16 cellular contexts compared by ENCODE assay signal in the genomic region with DNA sequence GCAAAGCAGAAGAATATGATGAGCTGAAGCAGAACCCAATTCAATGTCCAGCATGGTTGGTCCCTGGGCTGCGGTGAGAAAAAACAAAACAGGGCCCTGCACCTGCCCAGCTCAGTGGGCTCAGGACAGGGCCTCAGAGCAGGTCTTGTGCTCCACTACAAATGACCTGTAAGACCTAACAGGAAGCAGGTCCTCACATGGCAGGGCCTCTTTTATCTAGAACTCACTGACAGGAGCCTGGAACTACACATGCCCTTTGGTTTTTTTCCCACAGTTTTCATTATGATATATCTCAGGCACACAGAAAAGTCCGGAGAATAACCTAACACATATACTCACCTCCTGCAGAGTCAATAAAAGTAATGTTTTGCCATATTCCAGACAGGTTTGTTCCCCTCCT. TPM values are rescaled to one million over a fixed set of nuclear protein-coding genes. Genes with fewer than 3 reads are reported as not detected.
A peak's percentile ranks its signal among the peaks of the same experiment; 100 is the strongest.
DNase-seq lines count a peak whose midpoint lies in the region; ATAC-seq and TF ChIP-seq lines count a peak whose summit lies in the region.
"Had no signal": no experiment of that assay in that cellular context is flagged by ENCODE, and none has a peak within 500 bp of the region (broad histone marks: within the 10 kb centered on the region; RNA-seq: fewer than 3 reads in every experiment).

No MANE protein-coding gene starts in this region.

- H3K36me3 Mint-ChIP-seq in CD4-positive, CD25-positive, alpha-beta regulatory T cell: peaks cover 40% of the 10 kb centered on the region
- H3K36me3 Mint-ChIP-seq in IgD-negative memory B cell (peaks cover 3% of the 10 kb centered on the region), glutamatergic neuron (ENCODE audit: unreplicated experiment) (peaks cover 6% of the 10 kb centered on the region)

- intact Hi-C loops in sigmoid colon (cut with DNase I): loop anchor here (2.0 to 10.0 kb wide), 2 partner anchors 23 to 227 kb away; a partner anchor contains a TSS

- H3K4me1 ChIP-seq in CD4-positive, CD25-positive, alpha-beta regulatory T cell (ENCODE audit: control insufficient read depth, insufficient read depth, low read length, poor library complexity, severe bottlenecking): peaks cover 15% of the 10 kb centered on the region
- H3K4me1 ChIP-seq in sigmoid colon (peaks cover 0 to 79% (median 64%) of the 10 kb centered on the region in 4 donors), BE2C (peaks cover 20% of the 10 kb centered on the region)

- no peaks in the 10 kb centered on the region for H3K27me3 Mint-ChIP-seq in CD4-positive, CD25-positive, alpha-beta regulatory T cell
- H3K27me3 Mint-ChIP-seq in IgD-negative memory B cell (no peaks in the 10 kb centered on the region), glutamatergic neuron (ENCODE audit: unreplicated experiment) (peaks cover 6% of the 10 kb centered on the region)

- H3K9me3 Mint-ChIP-seq in CD4-positive, CD25-positive, alpha-beta regulatory T cell: no peaks in the 10 kb centered on the region
- H3K9me3 Mint-ChIP-seq in IgD-negative memory B cell (no peaks in the 10 kb centered on the region), glutamatergic neuron (ENCODE audit: unreplicated experiment) (peaks cover 10% of the 10 kb centered on the region)
- H3K9me3 Mint-ChIP-seq: activated T-helper 2 cell treated with anti-CD3 and anti-CD28 coated beads, Interferon-gamma antibody, Interleukin-2, Interleukin-4, amounts not matched to agents 10 μg/mL and 5 μg/mL and 100 μg/mL, durations not matched to agents 14 hours and 24 hours and 36 hours had no signal

- no peak for TF ChIP-seq POLR2A in sigmoid colon (IDR thresholded peaks at IDR 0.05)

- H3K27ac Mint-ChIP-seq in CD4-positive, CD25-positive, alpha-beta regulatory T cell: peak overlapping the region; percentile 31 to 94 (median 66)
- H3K27ac Mint-ChIP-seq in IgD-negative memory B cell (peak overlapping the region; percentile 34 to 91 (median 86)), glutamatergic neuron (ENCODE audit: unreplicated experiment) (no peak overlapping the region)
- H3K27ac Mint-ChIP-seq: activated T-helper 2 cell treated with anti-CD3 and anti-CD28 coated beads, Interferon-gamma antibody, Interleukin-2, Interleukin-4, amounts not matched to agents 10 μg/mL and 5 μg/mL and 100 μg/mL, durations not matched to agents 14 hours and 24 hours and 36 hours had no signal

- H3K27ac ChIP-seq in CD4-positive, CD25-positive, alpha-beta regulatory T cell (ENCODE audit: insufficient read depth, low read length, poor library complexity, severe bottlenecking): peak overlapping the region; percentile 1
- peak overlapping the region; percentile 41 to 91 (median 63) for H3K27ac ChIP-seq in sigmoid colon
- H3K27ac ChIP-seq: KMS-11, SJCRH30 had no signal

- 82 to 96% methylated on average over 2 of the region's 2 CpGs for WGBS in sigmoid colon, 2 donors

- no peaks in the 10 kb centered on the region for H3K9me3 ChIP-seq in CD4-positive, CD25-positive, alpha-beta regulatory T cell (ENCODE audit: control insufficient read depth in 2 of 2, low read length in 2 of 2)
- no peaks in the 10 kb centered on the region for H3K9me3 ChIP-seq in sigmoid colon
- no peaks in the 10 kb centered on the region for H3K9me3 ChIP-seq in BE2C
- H3K9me3 ChIP-seq: SJCRH30 had no signal

- H3K27me3 ChIP-seq in CD4-positive, CD25-positive, alpha-beta regulatory T cell (ENCODE audit: control insufficient read depth, insufficient read depth, low read length): no peaks in the 10 kb centered on the region
- no peaks in the 10 kb centered on the region for H3K27me3 ChIP-seq in sigmoid colon
- no peaks in the 10 kb centered on the region for H3K27me3 ChIP-seq in BE2C
- H3K27me3 ChIP-seq: SJCRH30 had no signal

- peaks cover 13 to 65% (median 28%) of the 10 kb centered on the region in 4 donors for H3K4me1 Mint-ChIP-seq in CD4-positive, CD25-positive, alpha-beta regulatory T cell
- H3K4me1 Mint-ChIP-seq in IgD-negative memory B cell (peaks cover 50 to 55% (median 50%) of the 10 kb centered on the region in 3 donors), glutamatergic neuron (ENCODE audit: low read depth, unreplicated experiment) (peaks cover 7% of the 10 kb centered on the region)

- ATAC-seq in CD4-positive, CD25-positive, alpha-beta regulatory T cell (ENCODE audit: low read depth in 2 of 2): no peak
- ATAC-seq in HG02852 (IDR thresholded peaks at IDR 0.05; ENCODE audit: unreplicated experiment): no peak

- TF ChIP-seq EP300 in sigmoid colon (IDR thresholded peaks at IDR 0.05): no peak

- DNase-seq in CD4-positive, CD25-positive, alpha-beta regulatory T cell: no peak
- DNase-seq in glutamatergic neuron (peak; percentile 1), sigmoid colon (no peak), BE2C (no peak), NCI-H748 (lab: John Stamatoyannopoulos, UW; ENCODE audit: unreplicated experiment) (no peak)
- DNase-seq: activated CD4-positive, alpha-beta T cell treated with anti-CD3 and anti-CD28 coated beads for 48 hours; anterior cingulate cortex; erythroblast; head of caudate nucleus; NCI-H1417 treated with DMSO at 0.1 percent for 48 hours; SJCRH30; stimulated activated CD4-positive, alpha-beta T cell treated with anti-CD3 and anti-CD28 coated beads, Interleukin-2, amount 100 ng/mL, for 48 hours had no signal

- no peak for TF ChIP-seq CTCF in glutamatergic neuron (IDR thresholded peaks at IDR 0.05; ENCODE audit: partially characterized antibody, unreplicated experiment)
- no peak for TF ChIP-seq CTCF in sigmoid colon (IDR thresholded peaks at IDR 0.05)
- no peak for TF ChIP-seq CTCF in BE2C (IDR thresholded peaks at IDR 0.05; ENCODE audit: low read depth, low read length)

- H3K36me3 ChIP-seq in CD4-positive, CD25-positive, alpha-beta regulatory T cell (ENCODE audit: control insufficient read depth, insufficient read depth, low read length): peaks cover 69% of the 10 kb centered on the region
- H3K36me3 ChIP-seq in sigmoid colon: peaks cover 0 to 23% (median 9%) of the 10 kb centered on the region in 4 donors
- no peaks in the 10 kb centered on the region; the same call in 1 of the 2 replicates for H3K36me3 ChIP-seq in BE2C

- H3K4me3 Mint-ChIP-seq in CD4-positive, CD25-positive, alpha-beta regulatory T cell: peak overlapping the region in 1 of 4 donors; percentile 4
- H3K4me3 Mint-ChIP-seq in IgD-negative memory B cell: peak overlapping the region in 3 of 4 donors; percentile 69 to 85 (median 70)
- no peak overlapping the region for H3K4me3 Mint-ChIP-seq in glutamatergic neuron (ENCODE audit: unreplicated experiment)

- no peak overlapping the region for H3K4me3 ChIP-seq in CD4-positive, CD25-positive, alpha-beta regulatory T cell (ENCODE audit: low read depth, low read length)
- H3K4me3 ChIP-seq in sigmoid colon (no peak overlapping the region), BE2C (ENCODE audit: low read depth, low read length) (no peak overlapping the region)
- H3K4me3 ChIP-seq: SJCRH30 had no signal

RNA-seq across cellular contexts. Expression of a gene that starts 38.4 kb away (rescaled TPM):
- total RNA-seq in CD4-positive, CD25-positive, alpha-beta regulatory T cell: 71.8 TPM
- polyA plus RNA-seq in CD4-positive, CD25-positive, alpha-beta regulatory T cell: 100 to 1,000 TPM in 3 of 4 donors, 10 to 100 TPM in 1; 90.4 to 116 (median 106) TPM
- polyA plus RNA-seq in IgD-negative memory B cell: 151 TPM
- total RNA-seq in glutamatergic neuron (ENCODE audit: unreplicated experiment): 41.4 TPM
- total RNA-seq in sigmoid colon: 10 to 100 TPM; 33.1 to 41.0 (median 36.6) TPM
- polyA plus RNA-seq in sigmoid colon: 10 to 100 TPM; 58.9 to 80.9 (median 77.5) TPM
- 80.9 TPM for polyA plus RNA-seq in BE2C (2012; ENCODE audit: insufficient read depth, insufficient read length, low read depth)

RNA-seq across cellular contexts. Expression of a gene that starts 41.3 kb away (rescaled TPM):
- total RNA-seq in CD4-positive, CD25-positive, alpha-beta regulatory T cell: 429 TPM
- polyA plus RNA-seq in CD4-positive, CD25-positive, alpha-beta regulatory T cell: 10 to 100 TPM in 2 of 4 donors, 1 to 10 TPM in 2; 4.7 to 13.5 (median 8.6) TPM
- polyA plus RNA-seq in IgD-negative memory B cell (6.7 TPM), sigmoid colon (10 to 100 TPM in 2 of 3 donors, 1 to 10 TPM in 1; 7.8 to 88.0 (median 11.3) TPM)
- total RNA-seq in glutamatergic neuron (ENCODE audit: unreplicated experiment) (38.0 TPM), sigmoid colon (10 to 100 TPM in 3 of 4 donors, 1 to 10 TPM in 1; 9.6 to 36.0 (median 13.5) TPM)
- 16.3 TPM for polyA plus RNA-seq in BE2C (2012; ENCODE audit: insufficient read depth, insufficient read length, low read depth)

Comparison
In these comparisons a context has a peak if more than half of its experiments do, and no peak if none do; other contexts are left out.
1. RNA of a gene that starts 41.3 kb away (total RNA-seq): 429 TPM in CD4-positive, CD25-positive, alpha-beta regulatory T cell (single experiment); 38.0 TPM in glutamatergic neuron (single experiment) and 9.6 to 36.0 TPM in sigmoid colon; every median in the first group is over 10 times any median in the second.